ENCODE assay signal across 2 cellular contexts in the genomic region with DNA sequence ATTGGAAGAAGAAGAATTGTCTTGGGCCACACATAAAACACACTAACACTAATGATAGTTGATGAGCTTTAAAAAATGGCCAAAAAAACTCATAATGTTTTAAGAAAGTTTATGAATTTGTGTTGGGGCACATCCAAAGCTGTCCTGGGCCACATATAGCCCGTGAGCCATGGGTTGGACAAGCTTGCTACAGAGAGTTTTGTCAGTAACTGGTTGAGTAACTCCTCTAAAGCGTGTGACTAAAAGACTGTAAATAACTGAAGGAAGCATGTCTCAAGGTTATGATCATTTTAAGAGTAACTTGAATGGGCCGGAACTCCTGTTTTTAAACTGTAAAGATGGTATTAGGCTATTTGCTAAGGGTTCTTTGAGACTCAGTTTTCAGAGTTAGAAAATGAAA.
TF ChIP-seq lines count a peak whose summit lies in the region.

No MANE protein-coding gene starts in this region.

TF ChIP-seq in IMR-90, 13 proteins besides CTCF, POLR2A, EP300 and RAD21 (continued from another document):
- TF ChIP-seq, protein P1, sequence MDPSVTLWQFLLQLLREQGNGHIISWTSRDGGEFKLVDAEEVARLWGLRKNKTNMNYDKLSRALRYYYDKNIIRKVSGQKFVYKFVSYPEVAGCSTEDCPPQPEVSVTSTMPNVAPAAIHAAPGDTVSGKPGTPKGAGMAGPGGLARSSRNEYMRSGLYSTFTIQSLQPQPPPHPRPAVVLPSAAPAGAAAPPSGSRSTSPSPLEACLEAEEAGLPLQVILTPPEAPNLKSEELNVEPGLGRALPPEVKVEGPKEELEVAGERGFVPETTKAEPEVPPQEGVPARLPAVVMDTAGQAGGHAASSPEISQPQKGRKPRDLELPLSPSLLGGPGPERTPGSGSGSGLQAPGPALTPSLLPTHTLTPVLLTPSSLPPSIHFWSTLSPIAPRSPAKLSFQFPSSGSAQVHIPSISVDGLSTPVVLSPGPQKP (IDR thresholded peaks at IDR 0.05; ENCODE audit: borderline replicate concordance, low read depth, low read length): no peak
- TF ChIP-seq RCOR1 (IDR thresholded peaks at IDR 0.05; ENCODE audit: insufficient replicate concordance, low read length): no peak
- TF ChIP-seq, protein P2, sequence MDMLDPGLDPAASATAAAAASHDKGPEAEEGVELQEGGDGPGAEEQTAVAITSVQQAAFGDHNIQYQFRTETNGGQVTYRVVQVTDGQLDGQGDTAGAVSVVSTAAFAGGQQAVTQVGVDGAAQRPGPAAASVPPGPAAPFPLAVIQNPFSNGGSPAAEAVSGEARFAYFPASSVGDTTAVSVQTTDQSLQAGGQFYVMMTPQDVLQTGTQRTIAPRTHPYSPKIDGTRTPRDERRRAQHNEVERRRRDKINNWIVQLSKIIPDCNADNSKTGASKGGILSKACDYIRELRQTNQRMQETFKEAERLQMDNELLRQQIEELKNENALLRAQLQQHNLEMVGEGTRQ (IDR thresholded peaks at IDR 0.05; ENCODE audit: low read depth, low read length): no peak

TF ChIP-seq in WTC11, 78 proteins besides CTCF, POLR2A, EP300 and RAD21 (continued from another document):
- TF ChIP-seq, protein P3, sequence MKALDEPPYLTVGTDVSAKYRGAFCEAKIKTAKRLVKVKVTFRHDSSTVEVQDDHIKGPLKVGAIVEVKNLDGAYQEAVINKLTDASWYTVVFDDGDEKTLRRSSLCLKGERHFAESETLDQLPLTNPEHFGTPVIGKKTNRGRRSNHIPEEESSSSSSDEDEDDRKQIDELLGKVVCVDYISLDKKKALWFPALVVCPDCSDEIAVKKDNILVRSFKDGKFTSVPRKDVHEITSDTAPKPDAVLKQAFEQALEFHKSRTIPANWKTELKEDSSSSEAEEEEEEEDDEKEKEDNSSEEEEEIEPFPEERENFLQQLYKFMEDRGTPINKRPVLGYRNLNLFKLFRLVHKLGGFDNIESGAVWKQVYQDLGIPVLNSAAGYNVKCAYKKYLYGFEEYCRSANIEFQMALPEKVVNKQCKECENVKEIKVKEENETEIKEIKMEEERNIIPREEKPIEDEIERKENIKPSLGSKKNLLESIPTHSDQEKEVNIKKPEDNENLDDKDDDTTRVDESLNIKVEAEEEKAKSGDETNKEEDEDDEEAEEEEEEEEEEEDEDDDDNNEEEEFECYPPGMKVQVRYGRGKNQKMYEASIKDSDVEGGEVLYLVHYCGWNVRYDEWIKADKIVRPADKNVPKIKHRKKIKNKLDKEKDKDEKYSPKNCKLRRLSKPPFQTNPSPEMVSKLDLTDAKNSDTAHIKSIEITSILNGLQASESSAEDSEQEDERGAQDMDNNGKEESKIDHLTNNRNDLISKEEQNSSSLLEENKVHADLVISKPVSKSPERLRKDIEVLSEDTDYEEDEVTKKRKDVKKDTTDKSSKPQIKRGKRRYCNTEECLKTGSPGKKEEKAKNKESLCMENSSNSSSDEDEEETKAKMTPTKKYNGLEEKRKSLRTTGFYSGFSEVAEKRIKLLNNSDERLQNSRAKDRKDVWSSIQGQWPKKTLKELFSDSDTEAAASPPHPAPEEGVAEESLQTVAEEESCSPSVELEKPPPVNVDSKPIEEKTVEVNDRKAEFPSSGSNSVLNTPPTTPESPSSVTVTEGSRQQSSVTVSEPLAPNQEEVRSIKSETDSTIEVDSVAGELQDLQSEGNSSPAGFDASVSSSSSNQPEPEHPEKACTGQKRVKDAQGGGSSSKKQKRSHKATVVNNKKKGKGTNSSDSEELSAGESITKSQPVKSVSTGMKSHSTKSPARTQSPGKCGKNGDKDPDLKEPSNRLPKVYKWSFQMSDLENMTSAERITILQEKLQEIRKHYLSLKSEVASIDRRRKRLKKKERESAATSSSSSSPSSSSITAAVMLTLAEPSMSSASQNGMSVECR (CRISPR knock-in tag; IDR thresholded peaks at IDR 0.05; ENCODE audit: borderline replicate concordance): no peak
